7 cellular contexts compared by ENCODE assay signal in the genomic region with DNA sequence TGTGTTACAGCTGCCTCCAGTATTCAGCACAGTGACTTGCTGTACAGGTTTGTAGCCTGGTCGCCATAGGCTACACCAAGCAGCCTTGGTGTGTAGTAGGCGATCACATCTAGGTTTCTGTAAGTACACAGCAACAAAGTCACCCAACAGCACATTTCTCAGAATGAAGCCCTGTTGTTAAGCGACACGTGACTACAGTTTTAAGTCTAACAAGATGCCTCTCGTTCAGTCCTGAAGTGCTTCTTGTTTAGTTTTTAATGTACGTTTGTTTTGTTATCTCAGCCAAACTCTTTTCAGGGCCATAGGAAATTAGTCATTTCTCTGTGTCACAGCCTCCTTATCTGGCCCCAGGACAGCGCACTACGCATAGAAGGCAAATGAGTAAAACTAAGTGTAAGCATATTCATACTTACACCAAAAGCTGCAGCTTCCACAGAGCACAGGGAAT. TPM values are rescaled to one million over a fixed set of nuclear protein-coding genes. Genes with fewer than 3 reads are reported as not detected.
A peak's percentile ranks its signal among the peaks of the same experiment; 100 is the strongest.
DNase-seq lines count a peak whose midpoint lies in the region; ATAC-seq, FAIRE-seq and TF ChIP-seq lines count a peak whose summit lies in the region.

No MANE protein-coding gene starts in this region.

- peaks cover 15% of the 10 kb centered on the region in 2 experiments for H3K4me1 Mint-ChIP-seq in H9

- H4K8ac ChIP-seq in H9 (replicated peaks; ENCODE audit: insufficient read length, low read depth, low read length) = no peak overlapping the region

- H3K36me3 Mint-ChIP-seq in H9 (ENCODE audit: insufficient read depth in 1 of 3, low read depth in 3 of 3) = peaks cover 13 to 41% (median 39%) of the 10 kb centered on the region in 3 experiments

- H3K9me3 ChIP-seq in adrenal gland (replicated peaks in 1 of 3) (no peaks in the 10 kb centered on the region), muscle layer of duodenum (ENCODE audit: control insufficient read depth in 1 of 2, low read length in 2 of 2) (no peaks in the 10 kb centered on the region), H9 (ENCODE audit: control insufficient read depth, low read depth, low read length) (no peaks in the 10 kb centered on the region), kidney (ENCODE audit: control insufficient read depth in 1 of 2, low read length in 2 of 2) (no peaks in the 10 kb centered on the region)

- no peak overlapping the region for H2AK5ac ChIP-seq in H9 (ENCODE audit: insufficient read length, low read length)

- H3K18ac ChIP-seq in H9 (ENCODE audit: insufficient read length, low read depth, low read length) = no peak overlapping the region

- H3K27ac Mint-ChIP-seq in H9 = no peak overlapping the region

- H3K4me3 Mint-ChIP-seq in H9 = no peak overlapping the region

- H3K4ac ChIP-seq in H9 (ENCODE audit: low read depth, low read length) = no peak overlapping the region

- no peak overlapping the region for H2BK5ac ChIP-seq in H9 (ENCODE audit: insufficient read length, low read length)

- ATAC-seq in GM19397 (IDR thresholded peaks at IDR 0.05; ENCODE audit: unreplicated experiment) (peak; percentile 26), HG03354 (IDR thresholded peaks at IDR 0.05; ENCODE audit: poor library complexity, severe bottlenecking, unreplicated experiment) (peak; percentile 30)

- peak in 1 of 2 donors; percentile 42 for TF ChIP-seq POLR2A in adrenal gland (IDR thresholded peaks at IDR 0.05)

- FAIRE-seq in kidney (lab: Jason Lieb, UNC) = no peak

- no peaks in the 10 kb centered on the region for H3K9me3 Mint-ChIP-seq in H9

- no peaks in the 10 kb centered on the region for H3K23me2 ChIP-seq in H9 (ENCODE audit: insufficient read length, low read depth, low read length, poor library complexity, severe bottlenecking)

- H3T11ph ChIP-seq in H9 (ENCODE audit: low read length) = no peak overlapping the region

- no peak overlapping the region for H4K5ac ChIP-seq in H9 (ENCODE audit: insufficient read length, low read depth, low read length)

- H3K14ac ChIP-seq in H9 (ENCODE audit: insufficient read depth, low read length) = no peak overlapping the region

- H3K27me3 ChIP-seq in adrenal gland (no peaks in the 10 kb centered on the region), muscle layer of duodenum (ENCODE audit: low read depth, low read length) (no peaks in the 10 kb centered on the region), H9 (ENCODE audit: insufficient read depth, low read length) (no peaks in the 10 kb centered on the region)

- no peak overlapping the region for H2BK120ac ChIP-seq in H9 (ENCODE audit: low read depth, low read length, poor library complexity, severe bottlenecking)

- no peak for TF ChIP-seq CTCF in adrenal gland (IDR thresholded peaks at IDR 0.05)
- no peak for TF ChIP-seq CTCF in H9 (conservative IDR thresholded peaks at IDR 0.05)
- TF ChIP-seq CTCF in kidney (IDR thresholded peaks at IDR 0.05; ENCODE audit: borderline replicate concordance, extremely low read depth, insufficient read depth) = no peak

- DNase-seq in adrenal gland (peak; percentile 66 to 88 (median 84)), H9 (no peak), NCI-H2196 (lab: John Stamatoyannopoulos, UW; ENCODE audit: unreplicated experiment) (no peak), kidney (no peak)

- H4K20me1 ChIP-seq in H9 (ENCODE audit: control insufficient read depth, insufficient read depth, insufficient read length) = no peaks in the 10 kb centered on the region

- intact Hi-C loops in adrenal gland (cut with DNase I) (no loop called here), kidney (cut with DNase I) (no loop called here)

- peak overlapping the region; percentile 65 to 89 (median 82) for H3K27ac ChIP-seq in adrenal gland
- H3K27ac ChIP-seq in muscle layer of duodenum (ENCODE audit: low read length) = peak overlapping the region; percentile 79
- H3K27ac ChIP-seq in H9 (ENCODE audit: insufficient read length, low read depth, low read length) = no peak overlapping the region
- peak overlapping the region in 1 of 2 donors; percentile 52 for H3K27ac ChIP-seq in kidney (ENCODE audit: low read depth in 2 of 2, low read length in 2 of 2)

- H3K79me2 ChIP-seq in H9 (ENCODE audit: insufficient read depth, low read length) = no peaks in the 10 kb centered on the region

- H3K79me1 ChIP-seq in H9 (ENCODE audit: insufficient read depth, low read depth, low read length, poor library complexity, severe bottlenecking) = no peaks in the 10 kb centered on the region

- H2BK15ac ChIP-seq in H9 (ENCODE audit: low read depth, low read length) = no peak overlapping the region

- H2AFZ ChIP-seq in H9 (ENCODE audit: low read length) = no peak overlapping the region

- no peaks in the 10 kb centered on the region for H3K27me3 Mint-ChIP-seq in H9 (ENCODE audit: low read depth)

- no peak overlapping the region for H4K91ac ChIP-seq in H9 (ENCODE audit: insufficient read length, low read depth, low read length)

- H3K4me3 ChIP-seq in adrenal gland (no peak overlapping the region), muscle layer of duodenum (ENCODE audit: low read depth in 1 of 2, low read length in 2 of 2) (no peak overlapping the region), kidney (ENCODE audit: low read length in 2 of 2) (no peak overlapping the region)

- H3K23ac ChIP-seq in H9 (ENCODE audit: insufficient read length, low read depth, low read length) = no peak overlapping the region

- H2BK12ac ChIP-seq in H9 (ENCODE audit: insufficient read length, low read depth, low read length) = no peak overlapping the region

- no peak overlapping the region for H3K4me2 ChIP-seq in H9 (ENCODE audit: insufficient read depth, insufficient read length, low read length)

- H3K36me3 ChIP-seq in adrenal gland (replicated peaks in 1 of 2) (no peaks in the 10 kb centered on the region), muscle layer of duodenum (ENCODE audit: control insufficient read depth in 1 of 2, insufficient read depth in 2 of 2, low read length in 2 of 2) (peaks cover 0 to 14% of the 10 kb centered on the region in 2 donors), kidney (ENCODE audit: control insufficient read depth in 1 of 2, insufficient read depth in 2 of 2, low read length in 2 of 2) (peaks cover 4 to 20% of the 10 kb centered on the region in 2 donors)

- WGBS in adrenal gland, 4 donors = 35 to 42% (median 37%) methylated on average over 8 of the region's 8 CpGs
- WGBS in H9 (ENCODE audit: extremely low coverage, insufficient read length, low lambda C conversion rate) = no CpG with 5 or more reads among the region's 8 CpGs

- no peak overlapping the region for H2BK20ac ChIP-seq in H9 (ENCODE audit: low read depth, low read length, poor library complexity, severe bottlenecking)

- H3K4me1 ChIP-seq in adrenal gland (replicated peaks in 1 of 2) = peaks cover 23 to 40% of the 10 kb centered on the region in 2 donors
- peaks cover 8 to 11% of the 10 kb centered on the region in 2 donors for H3K4me1 ChIP-seq in muscle layer of duodenum (ENCODE audit: control insufficient read depth in 1 of 2, insufficient read depth in 2 of 2, low read length in 2 of 2)
- H3K4me1 ChIP-seq in H9 (ENCODE audit: insufficient read depth, low read length) = no peaks in the 10 kb centered on the region; the same call in 1 of the 2 replicates
- peaks cover 0 to 9% of the 10 kb centered on the region in 2 donors for H3K4me1 ChIP-seq in kidney (ENCODE audit: control insufficient read depth in 1 of 2, insufficient read depth in 1 of 2, low read depth in 1 of 2, low read length in 2 of 2)

- H3K9ac ChIP-seq in H9 (ENCODE audit: extremely low read depth, insufficient read length, low read length) (no peak overlapping the region), kidney (ENCODE audit: low read length in 2 of 2) (no peak overlapping the region)

- H3K56ac ChIP-seq in H9 (ENCODE audit: insufficient read length, low read depth, low read length) = no peak overlapping the region

RNA-seq across cellular contexts. Expression of a gene that starts 50.0 kb away (rescaled TPM):
- total RNA-seq in adrenal gland (10 to 100 TPM in 3 of 8 donors, 1 to 10 TPM in 5; 4.5 to 15.0 (median 9.2) TPM), H9 (2021) (not detected in 2 replicates), kidney (11.8 TPM)
- polyA plus RNA-seq in adrenal gland (10 to 100 TPM in 1 of 3 donors, 1 to 10 TPM in 2; 4.2 to 12.8 (median 5.5) TPM), kidney (ENCODE audit: insufficient read depth, low read depth, low replicate concordance) (1.7 TPM)

Comparison
In these comparisons a context has a peak if more than half of its experiments do, and no peak if none do; other contexts are left out.
1. DNase-seq: peak in adrenal gland (7 of 7); none in H9 (single experiment), NCI-H2196 (single experiment) and kidney (single experiment).